In genomic region chr19:44813331-44814131, GRCh38 we compare ENCODE assay signal across 31 cellular contexts. TPM values are rescaled to one million over a fixed set of nuclear protein-coding genes. Genes with fewer than 3 reads are reported as not detected.
A peak's percentile ranks its signal among the peaks of the same experiment; 100 is the strongest.
DNase-seq lines count a peak whose midpoint lies in the region; ATAC-seq, FAIRE-seq and TF ChIP-seq lines count a peak whose summit lies in the region.
"Had no signal": no experiment of that assay in that cellular context is flagged by ENCODE, and none has a peak within 500 bp of the region (broad histone marks: within the 10 kb centered on the region; RNA-seq: fewer than 3 reads in every experiment).

No MANE protein-coding gene starts in this region.

- peak; percentile 82 for DNase-seq in H7
- DNase-seq in NCI-H69 (lab: John Stamatoyannopoulos, UW): peak; percentile 21
- peak; percentile 76 for DNase-seq in endodermal cell
- DNase-seq in nephron progenitor cell: peak; percentile 39
- no peak for DNase-seq in NCI-H510A (lab: John Stamatoyannopoulos, UW)
- DNase-seq in frontal cortex (ENCODE audit: low spot score in 2 of 2): no peak
- DNase-seq: activated CD4-positive, alpha-beta T cell treated with anti-CD3 and anti-CD28 coated beads for 4 hours; activated CD8-positive, alpha-beta memory T cell treated with anti-CD3 and anti-CD28 coated beads for 24 hours; activated gamma-delta T cell treated with Interleukin-2 at 50 U/mL for 16 hours; activated T-cell treated with anti-CD3 and anti-CD28 coated beads, Interleukin-2, amount 50 U/mL, for 1 hour; Calu3; cortex of kidney; left colon; natural killer cell; NCI-H146; NCI-H2171 treated with DMSO at 0.1 percent for 48 hours; NCI-H524 treated with DMSO at 0.1 percent for 48 hours; T-helper 17 cell; thyroid gland had no signal

- no peak overlapping the region for H3K9ac ChIP-seq in endodermal cell (ENCODE audit: extremely low read depth, low read length, poor library complexity, severe bottlenecking)
- H3K9ac ChIP-seq: KMS-11 had no signal

- no peak overlapping the region for H3K27ac ChIP-seq in endodermal cell (ENCODE audit: low read depth, low read length)
- H3K27ac ChIP-seq: breast epithelium, KMS-11, thyroid gland had no signal

- H3K4me3 ChIP-seq in H7 (ENCODE audit: insufficient read depth, low read depth, low read length) (no peak overlapping the region), endodermal cell (ENCODE audit: low read length) (no peak overlapping the region)
- H3K4me3 ChIP-seq: breast epithelium, thyroid gland had no signal

- H3K4me1 ChIP-seq in endodermal cell (ENCODE audit: control insufficient read depth, insufficient read depth, low read length): peaks cover 1% of the 10 kb centered on the region

- H3K36me3 ChIP-seq in H7 (replicated peaks; ENCODE audit: control insufficient read depth, insufficient read depth, low read length): peaks cover 13% of the 10 kb centered on the region
- H3K36me3 ChIP-seq in endodermal cell (ENCODE audit: control insufficient read depth, insufficient read depth, low read length): no peaks in the 10 kb centered on the region
- H3K36me3 ChIP-seq: breast epithelium had no signal

- TF ChIP-seq CTCF in endodermal cell (conservative IDR thresholded peaks at IDR 0.05) (peak; percentile 61), nephron progenitor cell (IDR thresholded peaks at IDR 0.05) (no peak)

- H3K36me3 Mint-ChIP-seq in endodermal cell (ENCODE audit: low read depth): peaks cover 29% of the 10 kb centered on the region
- H3K36me3 Mint-ChIP-seq in nephron progenitor cell (ENCODE audit: low read depth): peaks cover 18% of the 10 kb centered on the region
- H3K36me3 Mint-ChIP-seq: CD14-positive monocyte, natural killer cell had no signal

- no peak for FAIRE-seq in frontal cortex (lab: Jason Lieb, UNC)
- FAIRE-seq: endometrium, GM12891 had no signal

- H3K9me3 Mint-ChIP-seq in endodermal cell (no peaks in the 10 kb centered on the region), nephron progenitor cell (no peaks in the 10 kb centered on the region)
- H3K9me3 Mint-ChIP-seq: natural killer cell; stimulated activated naive CD8-positive, alpha-beta T cell treated with anti-CD3 and anti-CD28 coated beads, Interleukin-15, Interleukin-2, amounts not matched to agents 100 ng/mL and 50 ng/mL, for 24 hours had no signal

- no peak overlapping the region for H3K4me3 Mint-ChIP-seq in endodermal cell
- H3K4me3 Mint-ChIP-seq in nephron progenitor cell: peak overlapping the region; percentile 27
- H3K4me3 Mint-ChIP-seq: CD14-positive monocyte; natural killer cell; stimulated activated naive CD8-positive, alpha-beta T cell treated with anti-CD3 and anti-CD28 coated beads, Interleukin-15, Interleukin-2, amounts not matched to agents 100 ng/mL and 50 ng/mL, for 24 hours; T-helper 17 cell had no signal

- H3K27ac Mint-ChIP-seq in endodermal cell (no peak overlapping the region), nephron progenitor cell (peak overlapping the region; percentile 62)
- H3K27ac Mint-ChIP-seq: natural killer cell; stimulated activated naive CD8-positive, alpha-beta T cell treated with anti-CD3 and anti-CD28 coated beads, Interleukin-15, Interleukin-2, amounts not matched to agents 100 ng/mL and 50 ng/mL, for 24 hours; T-helper 17 cell had no signal

- ATAC-seq in GM19023 (IDR thresholded peaks at IDR 0.05; ENCODE audit: unreplicated experiment): no peak
- ATAC-seq in HG03025 (IDR thresholded peaks at IDR 0.05; ENCODE audit: low FRiP score, unreplicated experiment): no peak
- ATAC-seq: left colon, natural killer cell, sciatic nerve, T-helper 17 cell had no signal

- WGBS in endodermal cell (ENCODE audit: insufficient coverage in 1 of 2, insufficient read length in 1 of 2), 2 experiments: 91 to 94% methylated on average over 18 to 29 of the region's 29 CpGs

- peaks cover 7% of the 10 kb centered on the region for H3K27me3 Mint-ChIP-seq in endodermal cell (ENCODE audit: insufficient read depth)
- H3K27me3 Mint-ChIP-seq in nephron progenitor cell (ENCODE audit: low read depth, poor library complexity): peaks cover 11% of the 10 kb centered on the region

- H3K27me3 ChIP-seq in H7 (ENCODE audit: control insufficient read depth, insufficient read depth, low read length) (peaks cover 7% of the 10 kb centered on the region), endodermal cell (ENCODE audit: control insufficient read depth, insufficient read depth, low read length, poor library complexity, severe bottlenecking) (no peaks in the 10 kb centered on the region)
- H3K27me3 ChIP-seq: breast epithelium, thyroid gland had no signal

- peaks cover 9% of the 10 kb centered on the region for H3K4me1 Mint-ChIP-seq in endodermal cell
- peaks cover 69% of the 10 kb centered on the region for H3K4me1 Mint-ChIP-seq in nephron progenitor cell

- H3K9me3 ChIP-seq in endodermal cell (ENCODE audit: control insufficient read depth, low read length): no peaks in the 10 kb centered on the region
- H3K9me3 ChIP-seq: breast epithelium, thyroid gland had no signal

RNA-seq across cellular contexts. Expression of gene BCAM, which starts 4.6 kb away (rescaled TPM):
- total RNA-seq in H7 (2014; rRNA removed; shearing (Covaris generic)): 23.9 and 24.2 TPM in 2 replicates
- 10 to 100 TPM; 62.9 to 64.0 TPM for total RNA-seq in endodermal cell
- polyA plus RNA-seq in endodermal cell (2013, experiment 1 of 2): 30.6 TPM
- polyA plus RNA-seq in endodermal cell (2013, experiment 2 of 2): 22.0 TPM
- 5.7 TPM for total RNA-seq in frontal cortex
- total RNA-seq: natural killer cell, T-helper 17 cell had no signal
- polyA plus RNA-seq: CD14-positive monocyte had no signal

RNA-seq across cellular contexts. Expression of gene NECTIN2, which starts 32.6 kb away (rescaled TPM):
- total RNA-seq in H7 (2014; rRNA removed; shearing (Covaris generic)): 152 and 207 TPM in 2 replicates
- total RNA-seq in endodermal cell (100 to 1,000 TPM; 248 to 260 TPM), frontal cortex (26.1 TPM)
- 120 TPM for polyA plus RNA-seq in endodermal cell (2013, experiment 1 of 2)
- polyA plus RNA-seq in endodermal cell (2013, experiment 2 of 2): 121 TPM

RNA-seq across cellular contexts. Expression of gene CBLC, which starts 35.8 kb away (rescaled TPM):
- total RNA-seq in H7 (2014; rRNA removed; shearing (Covaris generic)): 15.3 and 16.3 TPM in 2 replicates
- total RNA-seq in endodermal cell: 10 to 100 TPM in 1 of 2 donors, 1 to 10 TPM in 1; 6.6 to 15.5 TPM
- 1.9 TPM for polyA plus RNA-seq in endodermal cell (2013, experiment 1 of 2)
- polyA plus RNA-seq in endodermal cell (2013, experiment 2 of 2): 0.83 TPM
- total RNA-seq in frontal cortex: not detected
- total RNA-seq: HT1080, natural killer cell, RPMI7951, sciatic nerve, SK-MEL-5, T-helper 17 cell had no signal
- polyA plus RNA-seq: CD14-positive monocyte had no signal

Comparison
In these comparisons a context has a peak if more than half of its experiments do, and no peak if none do; other contexts are left out.
1. DNase-seq: peak in H7 (single experiment), NCI-H69 (single experiment), endodermal cell (single experiment) and nephron progenitor cell (single experiment); none in NCI-H510A (single experiment) and frontal cortex (0 of 2).